In the genomic region with DNA sequence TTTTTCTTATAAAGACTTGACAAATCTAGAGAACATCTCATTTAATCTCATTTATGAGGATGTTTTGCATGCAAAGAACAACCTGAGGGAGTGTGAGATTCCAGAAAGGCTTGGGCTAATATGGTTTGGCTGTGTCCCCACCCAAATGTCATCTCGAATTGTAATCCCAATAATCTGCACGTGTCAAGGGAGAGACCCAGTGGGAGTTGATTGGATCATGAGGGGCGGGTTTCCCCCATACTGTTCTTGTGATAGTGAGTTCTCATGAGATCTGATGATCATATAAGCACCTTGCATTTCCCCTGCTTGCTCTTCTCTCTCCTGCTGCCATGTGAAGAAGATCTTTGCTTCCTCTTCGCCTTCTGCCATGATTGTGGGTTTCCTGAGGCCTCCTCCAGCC, we compare ENCODE assay signal across 23 cellular contexts.
"Had no signal": no experiment of that assay in that cellular context is flagged by ENCODE, and none has a peak within 500 bp of the region (broad histone marks: within the 10 kb centered on the region; RNA-seq: fewer than 3 reads in every experiment).

No MANE protein-coding gene starts in this region.

- H3K4me1 ChIP-seq: colonic mucosa, foreskin keratinocyte had no signal

- H3K9me3 ChIP-seq: colonic mucosa, esophagus muscularis mucosa, esophagus squamous epithelium, gastrocnemius medialis, gastroesophageal sphincter, heart left ventricle, heart right ventricle had no signal

- H3K27ac Mint-ChIP-seq: dendritic cell treated with granulocyte-macrophage colony-stimulating factor and Interleukin-4, amounts not matched to agents 40 ng/mL and 50 ng/mL, for 4 days; effector memory CD8-positive, alpha-beta T cell had no signal

- DNase-seq: colonic mucosa; cortex of kidney; dermis blood vessel endothelial cell; dorsolateral prefrontal cortex; effector CD4-positive, alpha-beta T cell; effector CD8-positive, alpha-beta T cell; effector memory CD4-positive, alpha-beta T cell; effector memory CD8-positive, alpha-beta T cell; erythroblast; esophagus squamous epithelium; foreskin fibroblast; foreskin keratinocyte; foreskin melanocyte; gastrocnemius medialis; glutamatergic neuron; head of caudate nucleus; heart left ventricle; heart right ventricle had no signal

- H3K4me3 Mint-ChIP-seq: dendritic cell treated with granulocyte-macrophage colony-stimulating factor and Interleukin-4, amounts not matched to agents 40 ng/mL and 50 ng/mL, for 4 days; effector memory CD8-positive, alpha-beta T cell had no signal

- H3K36me3 ChIP-seq: colonic mucosa, esophagus muscularis mucosa, esophagus squamous epithelium, gastrocnemius medialis, gastroesophageal sphincter, heart left ventricle, heart right ventricle had no signal

- H3K27me3 Mint-ChIP-seq: dendritic cell treated with granulocyte-macrophage colony-stimulating factor and Interleukin-4, amounts not matched to agents 40 ng/mL and 50 ng/mL, for 4 days; effector memory CD8-positive, alpha-beta T cell had no signal

- H3K27me3 ChIP-seq: colonic mucosa, dorsolateral prefrontal cortex, esophagus muscularis mucosa, esophagus squamous epithelium, foreskin keratinocyte, gastrocnemius medialis, gastroesophageal sphincter, heart left ventricle, heart right ventricle had no signal

- H3K4me3 ChIP-seq: colonic mucosa, coronary artery, dorsolateral prefrontal cortex, esophagus muscularis mucosa, esophagus squamous epithelium, gastrocnemius medialis, gastroesophageal sphincter, heart left ventricle, heart right ventricle had no signal

- H3K27ac ChIP-seq: colonic mucosa, coronary artery, dorsolateral prefrontal cortex, epithelial cell of prostate, esophagus muscularis mucosa, esophagus squamous epithelium, foreskin keratinocyte, gastrocnemius medialis, gastroesophageal sphincter, heart left ventricle, heart right ventricle had no signal
